11 cellular contexts compared by ENCODE assay signal in the genomic region with DNA sequence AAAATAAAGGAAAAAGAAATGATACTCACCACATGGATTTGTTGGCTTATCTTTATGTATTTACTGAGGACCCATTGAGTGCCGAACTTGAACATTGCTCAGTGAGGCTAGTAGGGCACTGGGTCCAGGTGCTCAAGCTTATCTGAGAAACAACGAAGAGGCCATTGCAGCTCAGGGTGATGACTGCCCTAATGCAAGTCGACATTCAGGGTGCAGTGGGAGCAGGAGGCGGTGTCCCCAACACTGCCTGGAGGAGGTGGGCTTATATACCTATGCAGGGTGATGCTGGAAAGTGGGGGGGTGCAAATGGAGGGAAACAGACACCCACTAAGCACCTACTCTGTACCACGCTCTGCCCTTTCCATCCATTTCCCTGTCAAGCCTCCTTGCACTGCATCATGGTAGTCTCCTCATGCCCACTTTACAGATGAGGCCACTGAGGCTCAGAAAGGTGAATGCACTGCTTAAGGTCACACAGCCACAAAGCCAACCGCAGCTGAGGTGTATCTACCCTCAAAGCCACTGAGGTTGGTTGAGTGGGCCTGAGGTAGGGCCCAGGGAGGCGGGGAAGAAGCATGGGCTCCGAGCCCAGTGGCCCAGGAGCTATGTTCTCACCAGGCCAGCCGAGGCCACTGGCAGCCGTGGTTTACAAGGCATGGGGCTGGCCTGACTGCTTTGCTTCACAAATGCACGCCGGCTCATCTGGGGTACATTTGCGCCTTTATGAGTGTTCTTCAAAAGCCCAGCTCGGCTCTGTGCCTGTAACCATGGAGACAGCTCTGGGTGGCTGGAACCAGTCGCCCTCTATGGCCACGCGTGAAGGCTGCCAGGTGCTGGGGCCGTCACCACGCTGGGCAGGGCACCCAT.
DNase-seq lines count a peak whose midpoint lies in the region; ATAC-seq and TF ChIP-seq lines count a peak whose summit lies in the region.
"Had no signal": no experiment of that assay in that cellular context is flagged by ENCODE, and none has a peak within 500 bp of the region (broad histone marks: within the 10 kb centered on the region; RNA-seq: fewer than 3 reads in every experiment).

No MANE protein-coding gene starts in this region.

- TF ChIP-seq CTCF in colonic mucosa (IDR thresholded peaks at IDR 0.05) (no peak), ovary (IDR thresholded peaks at IDR 0.05) (no peak)

- ATAC-seq in GM19397 (IDR thresholded peaks at IDR 0.05; ENCODE audit: unreplicated experiment) = no peak
- ATAC-seq: activated naive CD4-positive, alpha-beta T cell treated with anti-CD3 and anti-CD28 coated beads, Interleukin-2, amount 50 U/mL, for 72 hours had no signal

- no peak overlapping the region for H3K27ac ChIP-seq in colonic mucosa
- H3K27ac ChIP-seq in ovary = peak overlapping the region in 1 of 2 donors; percentile 51
- H3K27ac ChIP-seq: suprapubic skin had no signal

- H3K27me3 ChIP-seq in colonic mucosa (no peaks in the 10 kb centered on the region), ovary (no peaks in the 10 kb centered on the region)
- H3K27me3 ChIP-seq: suprapubic skin had no signal

- H3K4me1 ChIP-seq in colonic mucosa = no peaks in the 10 kb centered on the region
- peaks cover 14% of the 10 kb centered on the region for H3K4me1 ChIP-seq in ovary (ENCODE audit: insufficient read depth)

- H3K36me3 ChIP-seq in colonic mucosa (no peaks in the 10 kb centered on the region), ovary (no peaks in the 10 kb centered on the region)
- H3K36me3 ChIP-seq: suprapubic skin had no signal

- intact Hi-C loops in colonic mucosa (cut with DNase I) = no loop called here
- intact Hi-C loops in ovary (cut with DNase I) = no loop called here
- intact Hi-C loops in posterior vena cava (cut with DNase I) = loop anchor here in 1 of 2 donors (1.0 kb wide), 1 partner anchor 43 kb away; no protein-coding TSS in a partner anchor

- H3K4me3 ChIP-seq in colonic mucosa (no peak overlapping the region), ovary (no peak overlapping the region)
- H3K4me3 ChIP-seq: suprapubic skin had no signal

- 52 to 63% (median 56%) methylated on average over 19 of the region's 19 CpGs for WGBS in ovary, 3 donors

- no peak for TF ChIP-seq EP300 in ovary (IDR thresholded peaks at IDR 0.05)

- H3K9me3 ChIP-seq in colonic mucosa = no peaks in the 10 kb centered on the region
- H3K9me3 ChIP-seq in ovary = no peaks in the 10 kb centered on the region
- H3K9me3 ChIP-seq: suprapubic skin had no signal

- DNase-seq in C1 segment of cervical spinal cord (lab: John Stamatoyannopoulos, UW) = peak in 11 of 14 donors; percentile 10 to 83 (median 50)
- peak; percentile 89 for DNase-seq in NCI-H2029 (lab: John Stamatoyannopoulos, UW)
- DNase-seq in colonic mucosa = peak; percentile 45
- peak; percentile 62 to 91 (median 70) for DNase-seq in ovary
- no peak for DNase-seq in posterior vena cava (ENCODE audit: low spot score)
- no peak for DNase-seq in stimulated activated naive CD4-positive, alpha-beta T cell treated with Interleukin-2 at 50 U/mL for 16 hours (lab: John Stamatoyannopoulos, UW)
- DNase-seq in NCI-H187 treated with DMSO at 0.1 percent for 48 hours (lab: John Stamatoyannopoulos, UW) = no peak
- DNase-seq: activated CD4-positive, CD25-positive, alpha-beta regulatory T cell treated with anti-CD3 and anti-CD28 coated beads, Interleukin-2, amount 50 U/mL, for 72 hours had no signal

- no peak for TF ChIP-seq POLR2A in ovary (IDR thresholded peaks at IDR 0.05)

- H3K9ac ChIP-seq in colonic mucosa (ENCODE audit: low read depth in 2 of 2, low read length in 2 of 2) = no peak overlapping the region

Comparison
In these comparisons a context has a peak if more than half of its experiments do, and no peak if none do; other contexts are left out.
1. DNase-seq: peak in C1 segment of cervical spinal cord (11 of 14), NCI-H2029 (single experiment), colonic mucosa (single experiment) and ovary (5 of 5); none in posterior vena cava (single experiment), stimulated activated naive CD4-positive, alpha-beta T cell treated with Interleukin-2 at 50 U/mL for 16 hours (single experiment) and NCI-H187 treated with DMSO at 0.1 percent for 48 hours (single experiment).